Comparison of ENCODE assay signal across 8 cellular contexts in genomic region chr2:95025406-95026319, GRCh38. TPM values are rescaled to one million over a fixed set of nuclear protein-coding genes. Genes with fewer than 3 reads are reported as not detected.
A peak's percentile ranks its signal among the peaks of the same experiment; 100 is the strongest.
DNase-seq lines count a peak whose midpoint lies in the region; ATAC-seq, FAIRE-seq and TF ChIP-seq lines count a peak whose summit lies in the region.

Gene MAL, plus strand, starts transcription at chr2:95025708. Its CDS starts 85 bp downstream, at chr2:95025793.

- intact Hi-C loops in left ventricle myocardium inferior (cut with micrococcal nuclease): loop anchor here (10.0 kb wide), 1 partner anchor 89 kb away; no protein-coding TSS in a partner anchor

- peak within 1 kb of the TSS; percentile 48 for H3K27ac ChIP-seq in left ventricle myocardium inferior (replicated peaks)

- ATAC-seq in HG02981 (IDR thresholded peaks at IDR 0.05; ENCODE audit: unreplicated experiment): no peak

- H3K4me3 ChIP-seq in left ventricle myocardium inferior (peak within 1 kb of the TSS; percentile 68), retinal pigment epithelial cell (ENCODE audit: low read length) (peak within 1 kb of the TSS; percentile 41)

- H3K27me3 ChIP-seq in left ventricle myocardium inferior (ENCODE audit: low read depth): peaks cover 100% of the 10 kb centered on the region

- no peak for TF ChIP-seq CTCF in left ventricle myocardium inferior (IDR thresholded peaks at IDR 0.05; ENCODE audit: borderline replicate concordance)
- TF ChIP-seq CTCF in retinal pigment epithelial cell (conservative IDR thresholded peaks at IDR 0.05; ENCODE audit: low read depth, low read length): no peak

- H3K9me3 ChIP-seq in left ventricle myocardium inferior (replicated peaks): no peaks in the 10 kb centered on the region

- FAIRE-seq in urothelium cell line (lab: Jason Lieb, UNC): no peak

- H3K36me3 ChIP-seq in left ventricle myocardium inferior: no peaks in the 10 kb centered on the region

- DNase-seq in Daoy (ENCODE audit: low read depth) (peak; percentile 66), M059J (ENCODE audit: low read depth) (peak; percentile 53), left ventricle myocardium inferior (no peak), retinal pigment epithelial cell (ENCODE audit: low read depth) (no peak), kidney glomerular epithelial cell (lab: John Stamatoyannopoulos, UW) (no peak), urothelium cell line (ENCODE audit: low spot score) (no peak)
- peak; percentile 79 to 82 for DNase-seq in activated T-cell treated with anti-CD3 and anti-CD28 coated beads, Interleukin-2, amount 50 U/mL, for 48 hours

- peaks cover 26% of the 10 kb centered on the region for H3K4me1 ChIP-seq in left ventricle myocardium inferior

RNA-seq across cellular contexts. Expression of gene MAL, which starts in this region (rescaled TPM):
- total RNA-seq in Daoy (2014; rRNA removed; shearing (Covaris generic)): 0.29 and 5.7 TPM in 2 replicates
- total RNA-seq in M059J (2014; rRNA removed; shearing (Covaris generic)): 11.3 and 14.7 TPM in 2 replicates
- total RNA-seq in left ventricle myocardium inferior: 4.4 TPM

Comparison
In these comparisons a context has a peak if more than half of its experiments do, and no peak if none do; other contexts are left out.
1. DNase-seq: peak in Daoy (single experiment), M059J (single experiment) and activated T-cell treated with anti-CD3 and anti-CD28 coated beads, Interleukin-2, amount 50 U/mL, for 48 hours (2 of 2); none in left ventricle myocardium inferior (single experiment), retinal pigment epithelial cell (single experiment), kidney glomerular epithelial cell (single experiment) and urothelium cell line (single experiment).